Comparison of ENCODE assay signal across 8 cellular contexts in genomic region chr10:128069351-128070051, GRCh38. TPM values are rescaled to one million over a fixed set of nuclear protein-coding genes. Genes with fewer than 3 reads are reported as not detected.
DNase-seq lines count a peak whose midpoint lies in the region; ATAC-seq, FAIRE-seq and TF ChIP-seq lines count a peak whose summit lies in the region.

No MANE protein-coding gene starts in this region.

- intact Hi-C loops in uterus (cut with DNase I; ENCODE audit: low total_unique reads), result no loop called here

- FAIRE-seq in D721Med (lab: Jason Lieb, UNC), result no peak

- H2AFZ ChIP-seq in trophoblast cell (ENCODE audit: insufficient read depth, low read length, poor library complexity), result no peak overlapping the region

- no peak overlapping the region for H3K4me2 ChIP-seq in trophoblast cell (ENCODE audit: low read length)

- TF ChIP-seq EP300 in gastroesophageal sphincter (IDR thresholded peaks at IDR 0.05), result no peak

- no peak overlapping the region for H3K18ac ChIP-seq in trophoblast cell (ENCODE audit: low read length)

- peaks cover 0 to 13% (median 0%) of the 10 kb centered on the region in 3 donors for H3K4me1 ChIP-seq in gastroesophageal sphincter
- H3K4me1 ChIP-seq in trophoblast cell (ENCODE audit: control insufficient read depth in 1 of 2, insufficient read depth in 2 of 2, low read length in 2 of 2), result no peaks in the 10 kb centered on the region
- no peaks in the 10 kb centered on the region for H3K4me1 ChIP-seq in uterus

- H2AK5ac ChIP-seq in trophoblast cell (ENCODE audit: low read length), result no peak overlapping the region

- H3K27me3 ChIP-seq in gastroesophageal sphincter, result peaks cover 5% of the 10 kb centered on the region
- no peaks in the 10 kb centered on the region for H3K27me3 ChIP-seq in trophoblast cell (ENCODE audit: insufficient read depth, low read length)
- H3K27me3 ChIP-seq in uterus, result no peaks in the 10 kb centered on the region

- H2BK5ac ChIP-seq in trophoblast cell (ENCODE audit: low read depth, low read length, poor library complexity), result no peak overlapping the region

- no peak overlapping the region for H3K4ac ChIP-seq in trophoblast cell (ENCODE audit: low read depth, low read length)

- H3K36me3 ChIP-seq in gastroesophageal sphincter (peaks cover 0 to 75% of the 10 kb centered on the region in 2 donors), trophoblast cell (ENCODE audit: control insufficient read depth in 1 of 2, insufficient read depth in 2 of 2, low read length in 2 of 2) (peaks cover 47 to 50% of the 10 kb centered on the region in 2 experiments), uterus (no peaks in the 10 kb centered on the region)

- ATAC-seq in GM21526 (IDR thresholded peaks at IDR 0.05; ENCODE audit: low FRiP score, unreplicated experiment) (peak; percentile 47), gastroesophageal sphincter (peak; percentile 42)

- H3K79me2 ChIP-seq in trophoblast cell (ENCODE audit: control insufficient read depth, insufficient read depth, low read length, poor library complexity), result no peaks in the 10 kb centered on the region

- no peak overlapping the region for H2BK12ac ChIP-seq in trophoblast cell (ENCODE audit: low read length)

- no peak overlapping the region for H2BK120ac ChIP-seq in trophoblast cell (ENCODE audit: insufficient read depth, low read length, poor library complexity)

- DNase-seq in D721Med (ENCODE audit: insufficient read length, low spot score), result peak; percentile 40
- peak; percentile 81 for DNase-seq in LHCN-M2 (ENCODE audit: low read depth)
- peak; percentile 25 for DNase-seq in SIG-M5 (lab: John Stamatoyannopoulos, UW)
- DNase-seq in activated gamma-delta T cell treated with anti-CD3 and anti-CD28 coated beads, Interleukin-2, amount 50 U/mL, for 16 hours (ENCODE audit: low read depth), result peak; percentile 69
- DNase-seq in trophoblast cell, result peak; percentile 64 to 80
- DNase-seq in uterus, result peak; percentile 51 to 67

- no peak overlapping the region for H4K8ac ChIP-seq in trophoblast cell (ENCODE audit: low read depth, low read length)

- 48 to 60% methylated on average over 1 to 18 of the region's 28 CpGs for WGBS in gastroesophageal sphincter (ENCODE audit: low coverage in 1 of 2), 2 donors
- WGBS in trophoblast cell (ENCODE audit: extremely low coverage, insufficient coverage, insufficient read length), result no CpG with 5 or more reads among the region's 28 CpGs

- no peak overlapping the region for H3K4me3 ChIP-seq in gastroesophageal sphincter
- no peak overlapping the region for H3K4me3 ChIP-seq in trophoblast cell (ENCODE audit: low read depth, low read length)
- no peak overlapping the region for H3K4me3 ChIP-seq in uterus

- no peak overlapping the region for H3K23ac ChIP-seq in trophoblast cell (ENCODE audit: low read length)

- TF ChIP-seq POLR2A in gastroesophageal sphincter (IDR thresholded peaks at IDR 0.05) (no peak), uterus (IDR thresholded peaks at IDR 0.05) (no peak)

- H4K91ac ChIP-seq in trophoblast cell (ENCODE audit: low read depth, low read length), result no peak overlapping the region

- no peak overlapping the region for H4K12ac ChIP-seq in trophoblast cell (ENCODE audit: low read depth, low read length)

- no peak overlapping the region for H3K14ac ChIP-seq in trophoblast cell (ENCODE audit: low read length)

- H3K9me3 ChIP-seq in gastroesophageal sphincter (no peaks in the 10 kb centered on the region), trophoblast cell (ENCODE audit: insufficient read depth, low read depth, low read length) (peaks cover 7% of the 10 kb centered on the region), uterus (no peaks in the 10 kb centered on the region)

- TF ChIP-seq CTCF in D721Med (IDR thresholded peaks at IDR 0.05; ENCODE audit: insufficient read depth, missing control alignments) (peak; percentile 93), gastroesophageal sphincter (IDR thresholded peaks at IDR 0.05) (peak in 3 of 4 experiments; percentile 70 to 80 (median 80)), uterus (IDR thresholded peaks at IDR 0.05) (peak; percentile 56 to 83 (median 76))

- H3K27ac ChIP-seq in gastroesophageal sphincter (no peak overlapping the region), trophoblast cell (ENCODE audit: low read depth, low read length) (no peak overlapping the region), uterus (no peak overlapping the region)

- H3K79me1 ChIP-seq in trophoblast cell (ENCODE audit: low read length), result no peaks in the 10 kb centered on the region

- H3K9ac ChIP-seq in trophoblast cell (ENCODE audit: low read length), result no peak overlapping the region

RNA-seq across cellular contexts. Expression of gene MKI67, which starts 56.7 kb away (rescaled TPM):
- total RNA-seq in LHCN-M2 (2014; rRNA removed), result 54.4 and 87.8 TPM in 2 replicates
- polyA plus RNA-seq in LHCN-M2 (2012), result 20.3 TPM
- 1 to 10 TPM in 2 of 4 donors, under 1 TPM in 2; 0.31 to 1.9 (median 0.70) TPM for total RNA-seq in gastroesophageal sphincter
- 28.7 and 34.2 TPM in 2 replicates for polyA plus RNA-seq in trophoblast cell (2013)
- 10 to 100 TPM in 1 of 4 donors, under 1 TPM in 3; under 0.01 to 16.9 (median 0.56) TPM for total RNA-seq in uterus

Comparison
In these comparisons a context has a peak if more than half of its experiments do, and no peak if none do; other contexts are left out.
1. DNase-seq: peak in every context shown above with its lines; median percentile 81 in LHCN-M2; 72 in trophoblast cell; 69 in activated gamma-delta T cell treated with anti-CD3 and anti-CD28 coated beads, Interleukin-2, amount 50 U/mL, for 16 hours; 59 in uterus; 40 in D721Med; 25 in SIG-M5.